In the genomic region with DNA sequence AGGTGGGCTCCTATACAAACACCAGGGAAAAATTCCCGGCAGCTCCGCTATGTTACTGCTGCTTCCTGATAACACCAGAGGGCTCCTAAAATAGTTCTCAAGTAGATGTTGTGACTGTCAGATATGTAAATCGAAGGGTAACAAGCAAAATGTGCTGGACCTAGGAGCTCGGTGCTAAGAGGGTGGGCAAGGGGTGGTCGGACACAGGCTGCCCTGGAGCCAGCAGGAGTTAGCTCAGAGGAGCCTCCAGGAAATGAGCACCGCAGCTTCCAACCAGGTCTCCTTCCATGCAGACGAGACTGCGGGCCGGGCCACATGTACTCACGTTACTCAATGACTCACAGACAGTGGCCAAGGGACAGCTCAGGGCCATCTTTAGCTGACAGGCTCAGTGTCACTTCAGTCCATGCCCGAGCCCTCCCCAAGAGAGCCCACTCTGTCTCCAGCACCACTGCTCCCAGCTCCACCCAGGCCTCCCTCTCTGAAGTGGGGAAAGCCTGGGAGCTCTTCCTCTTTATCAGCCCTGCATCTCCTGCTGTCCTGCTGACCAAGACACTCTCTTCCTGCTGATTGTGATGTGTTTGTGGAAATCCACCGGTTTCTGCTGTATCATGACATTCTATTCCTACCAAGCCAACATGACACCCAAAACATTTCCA, we compare ENCODE assay signal across 1 cellular context.
TF ChIP-seq lines count a peak whose summit lies in the region.

No MANE protein-coding gene starts in this region.

TF ChIP-seq in K562, 482 proteins besides CTCF, POLR2A, EP300 and RAD21 (continued from another document and continues in another):
- TF ChIP-seq, protein P1, sequence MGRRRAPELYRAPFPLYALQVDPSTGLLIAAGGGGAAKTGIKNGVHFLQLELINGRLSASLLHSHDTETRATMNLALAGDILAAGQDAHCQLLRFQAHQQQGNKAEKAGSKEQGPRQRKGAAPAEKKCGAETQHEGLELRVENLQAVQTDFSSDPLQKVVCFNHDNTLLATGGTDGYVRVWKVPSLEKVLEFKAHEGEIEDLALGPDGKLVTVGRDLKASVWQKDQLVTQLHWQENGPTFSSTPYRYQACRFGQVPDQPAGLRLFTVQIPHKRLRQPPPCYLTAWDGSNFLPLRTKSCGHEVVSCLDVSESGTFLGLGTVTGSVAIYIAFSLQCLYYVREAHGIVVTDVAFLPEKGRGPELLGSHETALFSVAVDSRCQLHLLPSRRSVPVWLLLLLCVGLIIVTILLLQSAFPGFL (CRISPR knock-in tag; IDR thresholded peaks at IDR 0.05), result no peak
- TF ChIP-seq NFE2 (IDR thresholded peaks at IDR 0.05; ENCODE audit: low read depth), result peak; percentile 79
- TF ChIP-seq, protein P2, sequence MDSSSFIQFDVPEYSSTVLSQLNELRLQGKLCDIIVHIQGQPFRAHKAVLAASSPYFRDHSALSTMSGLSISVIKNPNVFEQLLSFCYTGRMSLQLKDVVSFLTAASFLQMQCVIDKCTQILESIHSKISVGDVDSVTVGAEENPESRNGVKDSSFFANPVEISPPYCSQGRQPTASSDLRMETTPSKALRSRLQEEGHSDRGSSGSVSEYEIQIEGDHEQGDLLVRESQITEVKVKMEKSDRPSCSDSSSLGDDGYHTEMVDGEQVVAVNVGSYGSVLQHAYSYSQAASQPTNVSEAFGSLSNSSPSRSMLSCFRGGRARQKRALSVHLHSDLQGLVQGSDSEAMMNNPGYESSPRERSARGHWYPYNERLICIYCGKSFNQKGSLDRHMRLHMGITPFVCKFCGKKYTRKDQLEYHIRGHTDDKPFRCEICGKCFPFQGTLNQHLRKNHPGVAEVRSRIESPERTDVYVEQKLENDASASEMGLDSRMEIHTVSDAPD (CRISPR knock-in tag; IDR thresholded peaks at IDR 0.05), result no peak
- no peak for TF ChIP-seq POLR2B (IDR thresholded peaks at IDR 0.05; ENCODE audit: low read depth, partially characterized antibody)
- TF ChIP-seq MAFK (IDR thresholded peaks at IDR 0.05; ENCODE audit: low read length), result peak; percentile 42
- no peak for TF ChIP-seq HMBOX1 (IDR thresholded peaks at IDR 0.05)
- no peak for TF ChIP-seq RREB1 (CRISPR knock-in tag; IDR thresholded peaks at IDR 0.05)
- no peak for TF ChIP-seq ZNF23 (CRISPR knock-in tag; IDR thresholded peaks at IDR 0.05)
- no peak for TF ChIP-seq SP1 (CRISPR knock-in tag; IDR thresholded peaks at IDR 0.05)
- TF ChIP-seq ZNF311 (CRISPR knock-in tag; IDR thresholded peaks at IDR 0.05), result no peak
- peak; percentile 77 for TF ChIP-seq MYC (IDR thresholded peaks at IDR 0.05; ENCODE audit: low read depth, low read length)
- peak; percentile 56; the same call in 1 of the 2 replicates for TF ChIP-seq MYC (CRISPR knock-in tag; IDR thresholded peaks at IDR 0.05; ENCODE audit: borderline replicate concordance, low read depth)
- TF ChIP-seq KAT2B (IDR thresholded peaks at IDR 0.05; ENCODE audit: low read depth, low read length), result no peak
- no peak for TF ChIP-seq NR1H2 (CRISPR knock-in tag; IDR thresholded peaks at IDR 0.05)
- no peak for TF ChIP-seq KAT8 (IDR thresholded peaks at IDR 0.05; ENCODE audit: low read depth)
- TF ChIP-seq KDM1A (IDR thresholded peaks at IDR 0.05), result no peak
- TF ChIP-seq FUS (optimal IDR thresholded peaks at IDR 0.05; ENCODE audit: low read depth, low read length), result no peak
- TF ChIP-seq SNIP1 (IDR thresholded peaks at IDR 0.05; ENCODE audit: low read depth), result no peak
- no peak for TF ChIP-seq IRF1 (CRISPR knock-in tag; IDR thresholded peaks at IDR 0.05; ENCODE audit: borderline replicate concordance)
- TF ChIP-seq BRF1 (IDR thresholded peaks at IDR 0.05; ENCODE audit: borderline replicate concordance, extremely low read depth, insufficient read length), result no peak
- TF ChIP-seq TGIF2 (CRISPR knock-in tag; IDR thresholded peaks at IDR 0.05), result no peak
- TF ChIP-seq ZNF740 (CRISPR knock-in tag; IDR thresholded peaks at IDR 0.05), result no peak
- TF ChIP-seq ZNF740 (tag; IDR thresholded peaks at IDR 0.05), result peak in 1 of 2 experiments; percentile 35; a peak in 1 of 4 replicates
- TF ChIP-seq ZNF644 (tag; IDR thresholded peaks at IDR 0.05; ENCODE audit: low read depth), result no peak
- TF ChIP-seq TEAD4 (IDR thresholded peaks at IDR 0.05; ENCODE audit: low read length), result peak; percentile 53
- no peak for TF ChIP-seq TEAD4 (CRISPR knock-in tag; IDR thresholded peaks at IDR 0.05; ENCODE audit: borderline replicate concordance)
- TF ChIP-seq ZNF586 (CRISPR knock-in tag; conservative IDR thresholded peaks at IDR 0.05), result no peak
- no peak for TF ChIP-seq KDM5B (IDR thresholded peaks at IDR 0.05; ENCODE audit: insufficient replicate concordance, low read depth, low read length)
- no peak for TF ChIP-seq SREBF2 (CRISPR knock-in tag; IDR thresholded peaks at IDR 0.05)
- TF ChIP-seq PHF8 (IDR thresholded peaks at IDR 0.05; ENCODE audit: borderline replicate concordance, low read length), result peak; percentile 45; the same call in 1 of the 2 replicates
- no peak for TF ChIP-seq GABPB2 (CRISPR knock-in tag; conservative IDR thresholded peaks at IDR 0.05)
- peak; percentile 79 for TF ChIP-seq CXXC5 (CRISPR knock-in tag; IDR thresholded peaks at IDR 0.05)
- TF ChIP-seq RHOXF2B (CRISPR knock-in tag; conservative IDR thresholded peaks at IDR 0.05), result no peak
- no peak for TF ChIP-seq TBP (optimal IDR thresholded peaks at IDR 0.05; ENCODE audit: low read depth, low read length)
- no peak for TF ChIP-seq RBM25 (IDR thresholded peaks at IDR 0.05; ENCODE audit: low read depth, low read length, severe bottlenecking)
- no peak for TF ChIP-seq ZNF354B (CRISPR knock-in tag; IDR thresholded peaks at IDR 0.05)
- no peak for TF ChIP-seq ESRRB (CRISPR knock-in tag; IDR thresholded peaks at IDR 0.05; ENCODE audit: borderline replicate concordance)
- TF ChIP-seq ZNF699 (CRISPR knock-in tag; IDR thresholded peaks at IDR 0.05; ENCODE audit: insufficient replicate concordance), result no peak
- TF ChIP-seq U2AF2 (optimal IDR thresholded peaks at IDR 0.05; ENCODE audit: low read depth, low read length), result no peak
- no peak for TF ChIP-seq STAT5B (CRISPR knock-in tag; IDR thresholded peaks at IDR 0.05)
- TF ChIP-seq PKNOX1 (IDR thresholded peaks at IDR 0.05), result peak; percentile 81
- 0 out of 2 replicates have a peak, but pooled peaks have one; percentile 41 for TF ChIP-seq ZNF232 (CRISPR knock-in tag; IDR thresholded peaks at IDR 0.05)
- TF ChIP-seq MECOM (CRISPR knock-in tag; IDR thresholded peaks at IDR 0.05), result peak; percentile 56
- TF ChIP-seq KDM2B (CRISPR knock-in tag; IDR thresholded peaks at IDR 0.05), result no peak
- TF ChIP-seq RBFOX2 (IDR thresholded peaks at IDR 0.05; ENCODE audit: low read depth, low read length), result peak; percentile 68
- TF ChIP-seq HMG20B (CRISPR knock-in tag; IDR thresholded peaks at IDR 0.05), result no peak
- TF ChIP-seq PYGO2 (tag; IDR thresholded peaks at IDR 0.05), result peak; percentile 35; the same call in 1 of the 2 replicates
- TF ChIP-seq MTA2 (IDR thresholded peaks at IDR 0.05; ENCODE audit: low read depth), result no peak
- TF ChIP-seq SRSF1 (IDR thresholded peaks at IDR 0.05; ENCODE audit: low read depth, low read length), result no peak
- TF ChIP-seq POLR3A (IDR thresholded peaks at IDR 0.05; ENCODE audit: borderline replicate concordance, extremely low read depth, insufficient read depth, insufficient read length), result no peak
- TF ChIP-seq ZNF347 (CRISPR knock-in tag; IDR thresholded peaks at IDR 0.05; ENCODE audit: low read depth), result no peak
- no peak for TF ChIP-seq HES1 (IDR thresholded peaks at IDR 0.05; ENCODE audit: low read depth)
- TF ChIP-seq RUNX1 (IDR thresholded peaks at IDR 0.05; ENCODE audit: low read depth), result no peak
- TF ChIP-seq ARNT (IDR thresholded peaks at IDR 0.05), result peak in 1 of 2 experiments; percentile 30; a peak in 1 of 4 replicates
- TF ChIP-seq NFXL1 (CRISPR knock-in tag; IDR thresholded peaks at IDR 0.05), result no peak
- no peak for TF ChIP-seq E2F3 (CRISPR knock-in tag; IDR thresholded peaks at IDR 0.05)
- TF ChIP-seq, protein P3, sequence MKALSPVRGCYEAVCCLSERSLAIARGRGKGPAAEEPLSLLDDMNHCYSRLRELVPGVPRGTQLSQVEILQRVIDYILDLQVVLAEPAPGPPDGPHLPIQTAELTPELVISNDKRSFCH (CRISPR knock-in tag; IDR thresholded peaks at IDR 0.05), result no peak
- TF ChIP-seq, protein P3 (tag; IDR thresholded peaks at IDR 0.05), result no peak; the same call in 1 of the 2 replicates
- no peak for TF ChIP-seq NFE2L1 (tag; IDR thresholded peaks at IDR 0.05; ENCODE audit: borderline replicate concordance, low read depth)
